8 cellular contexts compared by ENCODE assay signal in genomic region chr20:41141153-41141815, GRCh38. TPM values are rescaled to one million over a fixed set of nuclear protein-coding genes. Genes with fewer than 3 reads are reported as not detected.
A peak's percentile ranks its signal among the peaks of the same experiment; 100 is the strongest.
DNase-seq lines count a peak whose midpoint lies in the region; ATAC-seq and TF ChIP-seq lines count a peak whose summit lies in the region.

No MANE protein-coding gene starts in this region.

- peaks cover 72% of the 10 kb centered on the region for H3K36me3 Mint-ChIP-seq in activated CD4-positive, alpha-beta T cell treated with anti-CD3 and anti-CD28 coated beads, Interleukin-2, amount 10 ng/mL, durations not matched to agents 7 days and 5 days (ENCODE audit: low read depth)
- H3K36me3 Mint-ChIP-seq in memory B cell: peaks cover 2% of the 10 kb centered on the region
- peaks cover 28% of the 10 kb centered on the region for H3K36me3 Mint-ChIP-seq in type B pancreatic cell

- CTCF ChIA-PET in activated CD4-positive, alpha-beta T cell treated with anti-CD3 and anti-CD28 coated beads, Interleukin-2, amount 10 ng/mL, durations not matched to agents 7 days and 5 days (lab: Charles Lee): interaction anchor here (1.4 to 10.7 kb wide), 3 partner anchors 14 to 30 kb away, joined by 3 to 139 read pairs (median 5); no protein-coding TSS in a partner anchor

- peak; percentile 38 for DNase-seq in activated CD4-positive, alpha-beta T cell treated with anti-CD3 and anti-CD28 coated beads, Interleukin-2, amount 10 ng/mL, durations not matched to agents 7 days and 5 days
- DNase-seq in activated CD4-positive, alpha-beta T cell treated with anti-CD3 and anti-CD28 coated beads, Interleukin-2, amount 50 U/mL, for 4 hours: no peak
- DNase-seq in caudate nucleus (lab: John Stamatoyannopoulos, UW) (no peak), memory B cell (ENCODE audit: low spot score in 2 of 2) (no peak), type B pancreatic cell (ENCODE audit: extremely low spot score, unreplicated experiment) (no peak), SKM-1 treated with dmso at 0.1 percent for 144 hours (lab: John Stamatoyannopoulos, UW; ENCODE audit: unreplicated experiment) (no peak), HAP-1 (ENCODE audit: low spot score in 2 of 2) (no peak), ecto neural progenitor cell (ENCODE audit: low spot score) (no peak)

- in situ Hi-C loops in HAP-1 (cut with MboI; ENCODE audit: low sequenced_read_pairs): no loop called here

- peak overlapping the region; percentile 87 for H3K4me3 Mint-ChIP-seq in activated CD4-positive, alpha-beta T cell treated with anti-CD3 and anti-CD28 coated beads, Interleukin-2, amount 10 ng/mL, durations not matched to agents 7 days and 5 days
- H3K4me3 Mint-ChIP-seq in memory B cell (peak overlapping the region; percentile 15), type B pancreatic cell (peak overlapping the region; percentile 95)

- peaks cover 23% of the 10 kb centered on the region for H3K36me3 ChIP-seq in HAP-1 (replicated peaks)

- no peak for ATAC-seq in memory B cell (ENCODE audit: low read depth)

- no peaks in the 10 kb centered on the region for H3K27me3 Mint-ChIP-seq in activated CD4-positive, alpha-beta T cell treated with anti-CD3 and anti-CD28 coated beads, Interleukin-2, amount 10 ng/mL, durations not matched to agents 7 days and 5 days
- H3K27me3 Mint-ChIP-seq in memory B cell (no peaks in the 10 kb centered on the region), type B pancreatic cell (no peaks in the 10 kb centered on the region)

- no peaks in the 10 kb centered on the region for H3K27me3 ChIP-seq in HAP-1 (ENCODE audit: low read depth)

- POLR2A ChIA-PET in activated CD4-positive, alpha-beta T cell treated with anti-CD3 and anti-CD28 coated beads, Interleukin-2, amount 10 ng/mL, durations not matched to agents 7 days and 5 days (lab: Charles Lee): interaction anchor here (0.7 to 0.8 kb wide), 2 partner anchors 10 to 17 kb away, joined by 3 read pairs; no protein-coding TSS in a partner anchor

- H3K4me3 ChIP-seq in HAP-1: no peak overlapping the region

- no peaks in the 10 kb centered on the region for H3K9me3 Mint-ChIP-seq in activated CD4-positive, alpha-beta T cell treated with anti-CD3 and anti-CD28 coated beads, Interleukin-2, amount 10 ng/mL, durations not matched to agents 7 days and 5 days
- H3K9me3 Mint-ChIP-seq in memory B cell: no peaks in the 10 kb centered on the region
- H3K9me3 Mint-ChIP-seq in type B pancreatic cell: no peaks in the 10 kb centered on the region

- peak overlapping the region; percentile 59 for H3K27ac ChIP-seq in caudate nucleus (ENCODE audit: low read depth, low read length)

- H3K27ac Mint-ChIP-seq in activated CD4-positive, alpha-beta T cell treated with anti-CD3 and anti-CD28 coated beads, Interleukin-2, amount 10 ng/mL, durations not matched to agents 7 days and 5 days: peak overlapping the region; percentile 89
- H3K27ac Mint-ChIP-seq in memory B cell (peak overlapping the region; percentile 12), type B pancreatic cell (no peak overlapping the region)

- peaks cover 4% of the 10 kb centered on the region for H3K4me1 ChIP-seq in HAP-1

- no peak for TF ChIP-seq CTCF in type B pancreatic cell (conservative IDR thresholded peaks at IDR 0.05)

- H3K9me3 ChIP-seq in HAP-1: no peaks in the 10 kb centered on the region

- H3K4me1 Mint-ChIP-seq in activated CD4-positive, alpha-beta T cell treated with anti-CD3 and anti-CD28 coated beads, Interleukin-2, amount 10 ng/mL, durations not matched to agents 7 days and 5 days: peaks cover 70% of the 10 kb centered on the region
- H3K4me1 Mint-ChIP-seq in memory B cell: peaks cover 49% of the 10 kb centered on the region
- H3K4me1 Mint-ChIP-seq in type B pancreatic cell (ENCODE audit: unreplicated experiment): peaks cover 67% of the 10 kb centered on the region

RNA-seq across cellular contexts. Expression of gene PLCG1, which starts 3.9 kb away (rescaled TPM):
- total RNA-seq in activated CD4-positive, alpha-beta T cell treated with anti-CD3 and anti-CD28 coated beads, Interleukin-2, amount 10 ng/mL, durations not matched to agents 7 days and 5 days: 100 to 1,000 TPM; 395 to 443 TPM
- total RNA-seq in type B pancreatic cell (ENCODE audit: low replicate concordance): 78.9 and 241 TPM in 2 replicates

Comparison
In these comparisons a context has a peak if more than half of its experiments do, and no peak if none do; other contexts are left out.
1. H3K4me3 Mint-ChIP-seq: peak in every context shown above with its lines; median percentile 95 in type B pancreatic cell; 87 in activated CD4-positive, alpha-beta T cell treated with anti-CD3 and anti-CD28 coated beads, Interleukin-2, amount 10 ng/mL, durations not matched to agents 7 days and 5 days; 15 in memory B cell.